25 cellular contexts compared by ENCODE assay signal in the genomic region with DNA sequence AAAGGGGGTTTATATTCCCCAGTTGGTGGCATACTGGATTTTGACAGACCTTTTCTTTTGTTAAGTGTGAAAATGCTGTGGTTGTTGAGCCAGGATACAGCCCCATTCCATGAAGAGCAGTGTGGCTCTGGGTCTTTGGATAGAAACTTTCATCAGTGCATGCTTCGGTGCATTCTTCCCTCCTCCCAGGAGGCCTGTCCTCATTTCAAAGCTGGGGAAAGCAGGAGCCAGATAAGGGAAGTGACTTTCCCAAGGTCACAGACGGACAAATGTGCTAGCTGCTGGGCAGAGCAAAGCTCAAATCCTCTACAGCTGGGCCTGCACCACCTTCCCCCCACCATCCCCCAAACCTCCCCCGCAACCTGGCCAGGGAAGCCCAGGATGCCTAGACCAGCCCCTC.
"Had no signal": no experiment of that assay in that cellular context is flagged by ENCODE, and none has a peak within 500 bp of the region (broad histone marks: within the 10 kb centered on the region; RNA-seq: fewer than 3 reads in every experiment).

No MANE protein-coding gene starts in this region.

- H3K4me3 Mint-ChIP-seq: activated CD4-positive, alpha-beta memory T cell treated with anti-CD3 and anti-CD28 coated beads for 36 hours; activated CD4-positive, alpha-beta T cell treated with anti-CD3 and anti-CD28 coated beads, Interleukin-2, amount 10 ng/mL, durations not matched to agents 7 days and 5 days; activated naive CD8-positive, alpha-beta T cell treated with anti-CD3 and anti-CD28 coated beads, Interleukin-2, amount 50 U/mL, for 24 hours; activated T-cell treated with anti-CD3 and anti-CD28 coated beads, Interleukin-2, amount 50 U/mL, for 4 hours; T-helper 17 cell had no signal

- H3K9me3 ChIP-seq: MG63 had no signal

- H3K36me3 ChIP-seq: MG63 had no signal

- DNase-seq: activated CD4-positive, alpha-beta T cell treated with anti-CD3 and anti-CD28 coated beads, Interleukin-2, amount 10 ng/mL, durations not matched to agents 7 days and 5 days; activated CD4-positive, CD25-positive, alpha-beta regulatory T cell; activated CD8-positive, alpha-beta memory T cell treated with anti-CD3 and anti-CD28 coated beads for 24 hours; activated effector memory CD4-positive, alpha-beta T cell treated with anti-CD3 and anti-CD28 coated beads, Interleukin-2, amount 50 U/mL, for 16 hours; activated naive CD4-positive, alpha-beta T cell treated with Interleukin-2 at 50 U/mL for 16 hours; activated T-cell treated with anti-CD3 and anti-CD28 coated beads, Interleukin-2, amount 50 U/mL, for 4 hours; amniotic stem cell; MG63; NCI-H1092 treated with DMSO at 0.1 percent for 48 hours; NCI-H1417 treated with DMSO at 0.1 percent for 48 hours; NCI-H1694; NCI-H2029; NCI-H2107; NCI-H2171 treated with DMSO at 0.1 percent for 48 hours; NCI-H226; PC-3; SIG-M5; T-helper 17 cell; T-helper 9 cell had no signal

- H3K36me3 Mint-ChIP-seq: activated CD4-positive, alpha-beta memory T cell treated with anti-CD3 and anti-CD28 coated beads for 36 hours; activated naive CD4-positive, alpha-beta T cell treated with anti-CD3 and anti-CD28 coated beads, Interleukin-2, amount 50 U/mL, for 72 hours; brain had no signal

- H3K4me1 Mint-ChIP-seq: activated CD4-positive, alpha-beta T cell treated with anti-CD3 and anti-CD28 coated beads, Interleukin-2, amount 10 ng/mL, durations not matched to agents 7 days and 5 days had no signal

- H3K27me3 ChIP-seq: MG63 had no signal

- H3K9me3 Mint-ChIP-seq: activated CD4-positive, alpha-beta memory T cell treated with anti-CD3 and anti-CD28 coated beads for 36 hours; activated CD4-positive, alpha-beta T cell treated with anti-CD3 and anti-CD28 coated beads, Interleukin-2, amount 10 ng/mL, durations not matched to agents 7 days and 5 days; activated naive CD4-positive, alpha-beta T cell treated with anti-CD3 and anti-CD28 coated beads, Interleukin-2, amount 50 U/mL, for 72 hours; activated naive CD8-positive, alpha-beta T cell treated with anti-CD3 and anti-CD28 coated beads, Interleukin-2, amount 50 U/mL, for 24 hours; activated T-cell treated with anti-CD3 and anti-CD28 coated beads, Interleukin-2, amount 50 U/mL, for 4 hours; brain had no signal

- H3K9ac ChIP-seq: KMS-11 had no signal

- H3K4me2 ChIP-seq: KMS-11 had no signal

- H3K27ac ChIP-seq: KMS-11, VCaP had no signal

- ATAC-seq: PC-3, T-helper 17 cell had no signal

- H3K27ac Mint-ChIP-seq: activated CD4-positive, alpha-beta memory T cell treated with anti-CD3 and anti-CD28 coated beads for 36 hours; activated CD4-positive, alpha-beta T cell treated with anti-CD3 and anti-CD28 coated beads, Interleukin-2, amount 10 ng/mL, durations not matched to agents 7 days and 5 days; activated naive CD4-positive, alpha-beta T cell treated with anti-CD3 and anti-CD28 coated beads, Interleukin-2, amount 50 U/mL, for 72 hours; activated naive CD8-positive, alpha-beta T cell treated with anti-CD3 and anti-CD28 coated beads, Interleukin-2, amount 50 U/mL, for 24 hours; T-helper 17 cell had no signal

- H3K4me3 ChIP-seq: MG63 had no signal
